Comparison of ENCODE assay signal across 9 cellular contexts in genomic region chr1:206979379-206980043, GRCh38. TPM values are rescaled to one million over a fixed set of nuclear protein-coding genes. Genes with fewer than 3 reads are reported as not detected.
DNase-seq lines count a peak whose midpoint lies in the region; ATAC-seq, FAIRE-seq and TF ChIP-seq lines count a peak whose summit lies in the region.
"Had no signal": no experiment of that assay in that cellular context is flagged by ENCODE, and none has a peak within 500 bp of the region (broad histone marks: within the 10 kb centered on the region; RNA-seq: fewer than 3 reads in every experiment).

No MANE protein-coding gene starts in this region.

- ATAC-seq in stimulated activated effector memory CD8-positive, alpha-beta T cell treated with anti-CD3 and anti-CD28 coated beads, Interleukin-12 subunit alpha, Interleukin-12 subunit beta, amount 100 ng/mL, for 72 hours = peak; percentile 49
- ATAC-seq in GM18909 (IDR thresholded peaks at IDR 0.05; ENCODE audit: poor library complexity, unreplicated experiment) = no peak
- ATAC-seq in GM21447 (IDR thresholded peaks at IDR 0.05; ENCODE audit: unreplicated experiment) = no peak
- no peak for ATAC-seq in GM19397 (IDR thresholded peaks at IDR 0.05; ENCODE audit: unreplicated experiment)

- peak; percentile 17 to 40 for TF ChIP-seq CTCF in endothelial cell of umbilical vein (IDR thresholded peaks at IDR 0.05; ENCODE audit: extremely low read depth in 1 of 2, insufficient read depth in 1 of 2, low read depth in 1 of 2, low read length in 2 of 2)

- no peaks in the 10 kb centered on the region for H3K36me3 Mint-ChIP-seq in stimulated activated effector memory CD8-positive, alpha-beta T cell treated with anti-CD3 and anti-CD28 coated beads, Interleukin-12 subunit alpha, Interleukin-12 subunit beta, amount 100 ng/mL, for 72 hours

- CTCF ChIA-PET in endothelial cell of umbilical vein (lab: Charles Lee) = interaction anchor here (0.7 to 4.1 kb wide), 5 partner anchors 9 to 315 kb away, joined by 3 to 34 read pairs (median 3); no protein-coding TSS in a partner anchor

- FAIRE-seq in endothelial cell of umbilical vein (lab: Jason Lieb, UNC) = peak; percentile 42

- intact Hi-C loops in endothelial cell of umbilical vein (cut with micrococcal nuclease) = loop anchor here (5.0 kb wide), 1 partner anchor 252 kb away; no protein-coding TSS in a partner anchor

- no peak overlapping the region for H3K4me3 ChIP-seq in endothelial cell of umbilical vein (replicated peaks in 1 of 3; ENCODE audit: insufficient read depth in 1 of 3, low read depth in 1 of 3, low read length in 3 of 3)

- no peak overlapping the region for H3K27ac Mint-ChIP-seq in stimulated activated effector memory CD8-positive, alpha-beta T cell treated with anti-CD3 and anti-CD28 coated beads, Interleukin-12 subunit alpha, Interleukin-12 subunit beta, amount 100 ng/mL, for 72 hours
- H3K27ac Mint-ChIP-seq: T-helper 1 cell treated with Interleukin-12 subunit alpha and Interleukin-12 subunit beta and Interleukin-4 antibody, amounts not matched to agents 30 μg/mL and 1 μg/mL, for 36 hours had no signal

- no peak overlapping the region for H2AFZ ChIP-seq in endothelial cell of umbilical vein (ENCODE audit: low read depth, low read length)

- H3K4me1 ChIP-seq in endothelial cell of umbilical vein (ENCODE audit: control insufficient read depth, extremely low read depth, insufficient read depth, low read length) = no peaks in the 10 kb centered on the region

- H3K9ac ChIP-seq in endothelial cell of umbilical vein (replicated peaks; ENCODE audit: extremely low read depth, insufficient read depth, low read length) = no peak overlapping the region

- H4K20me1 ChIP-seq in endothelial cell of umbilical vein (replicated peaks; ENCODE audit: control insufficient read depth, extremely low read depth, insufficient read depth, low read length) = no peaks in the 10 kb centered on the region

- POLR2A ChIA-PET in endothelial cell of umbilical vein (lab: Charles Lee) = no interaction called here

- no peak overlapping the region for H3K4me2 ChIP-seq in endothelial cell of umbilical vein (ENCODE audit: insufficient read depth, low read length)

- H3K36me3 ChIP-seq in endothelial cell of umbilical vein (ENCODE audit: control insufficient read depth in 2 of 2, extremely low read depth in 1 of 2, insufficient read depth in 2 of 2, low read length in 2 of 2) = no peaks in the 10 kb centered on the region

- H3K4me1 Mint-ChIP-seq in stimulated activated effector memory CD8-positive, alpha-beta T cell treated with anti-CD3 and anti-CD28 coated beads, Interleukin-12 subunit alpha, Interleukin-12 subunit beta, amount 100 ng/mL, for 72 hours = no peaks in the 10 kb centered on the region

- no peak overlapping the region for H3K27ac ChIP-seq in endothelial cell of umbilical vein (ENCODE audit: insufficient read depth, low read depth, low read length)

- DNase-seq in NCI-H748 (lab: John Stamatoyannopoulos, UW; ENCODE audit: unreplicated experiment) (peak; percentile 10), NCI-H748 treated with DMSO at 0.1 percent for 48 hours (lab: John Stamatoyannopoulos, UW) (no peak), NCI-H2196 treated with DMSO at 0.1 percent for 48 hours (lab: John Stamatoyannopoulos, UW; ENCODE audit: unreplicated experiment) (peak; percentile 20), endothelial cell of umbilical vein (ENCODE audit: low read depth, low spot score) (no peak)
- DNase-seq in stimulated activated effector memory CD8-positive, alpha-beta T cell treated with anti-CD3 and anti-CD28 coated beads, Interleukin-12 subunit alpha, Interleukin-12 subunit beta, amount 100 ng/mL, for 72 hours (ENCODE audit: low spot score in 2 of 2) = no peak

- no TSS peak for BruUV-seq in endothelial cell of umbilical vein (replicated peaks; lab: Mats Ljungman, UMichigan)

- no peak for TF ChIP-seq POLR2A in endothelial cell of umbilical vein (IDR thresholded peaks at IDR 0.05; ENCODE audit: low read depth, low read length)

- H3K27me3 ChIP-seq in endothelial cell of umbilical vein (ENCODE audit: control insufficient read depth in 2 of 2, insufficient read depth in 2 of 2, low read length in 2 of 2) = peaks cover 5 to 10% of the 10 kb centered on the region in 2 experiments

- no peaks in the 10 kb centered on the region for H3K79me2 ChIP-seq in endothelial cell of umbilical vein (ENCODE audit: control insufficient read depth, insufficient read depth, low read length)

- no peak overlapping the region for H3K4me3 Mint-ChIP-seq in stimulated activated effector memory CD8-positive, alpha-beta T cell treated with anti-CD3 and anti-CD28 coated beads, Interleukin-12 subunit alpha, Interleukin-12 subunit beta, amount 100 ng/mL, for 72 hours
- H3K4me3 Mint-ChIP-seq: T-helper 1 cell treated with Interleukin-12 subunit alpha and Interleukin-12 subunit beta and Interleukin-4 antibody, amounts not matched to agents 30 μg/mL and 1 μg/mL, for 36 hours had no signal

- dilution Hi-C loops in endothelial cell of umbilical vein (cut with MboI; ENCODE audit: extremely low pct_ligation_motif_present, low sequenced_read_pairs) = no loop called here

- H3K9me3 Mint-ChIP-seq in stimulated activated effector memory CD8-positive, alpha-beta T cell treated with anti-CD3 and anti-CD28 coated beads, Interleukin-12 subunit alpha, Interleukin-12 subunit beta, amount 100 ng/mL, for 72 hours = no peaks in the 10 kb centered on the region
- H3K9me3 Mint-ChIP-seq: T-helper 1 cell treated with Interleukin-12 subunit alpha and Interleukin-12 subunit beta and Interleukin-4 antibody, amounts not matched to agents 30 μg/mL and 1 μg/mL, for 36 hours had no signal

- no peaks in the 10 kb centered on the region for H3K9me1 ChIP-seq in endothelial cell of umbilical vein (replicated peaks; ENCODE audit: control insufficient read depth, extremely low read depth, insufficient read depth, low read length)

- H3K9me3 ChIP-seq in endothelial cell of umbilical vein (replicated peaks; ENCODE audit: control insufficient read depth, insufficient read depth, low read length) = no peaks in the 10 kb centered on the region

TF ChIP-seq in endothelial cell of umbilical vein, 7 proteins besides CTCF, POLR2A, EP300 and RAD21:
- TF ChIP-seq GATA2 (IDR thresholded peaks at IDR 0.05; ENCODE audit: insufficient read depth, insufficient read length, low read depth, low read length) (no peak), FOS (IDR thresholded peaks at IDR 0.05; ENCODE audit: borderline replicate concordance, insufficient read depth, low read length) (no peak), POLR2AphosphoS5 (IDR thresholded peaks at IDR 0.05; ENCODE audit: insufficient read depth, low read depth, low read length) (no peak), JUN (IDR thresholded peaks at IDR 0.05; ENCODE audit: borderline replicate concordance, insufficient read depth, insufficient read length, low read depth) (no peak), MAX (IDR thresholded peaks at IDR 0.05; ENCODE audit: insufficient read depth, insufficient read length) (no peak), MYC (IDR thresholded peaks at IDR 0.05; ENCODE audit: low read depth, low read length) (no peak), EZH2 (IDR thresholded peaks at IDR 0.05; ENCODE audit: borderline replicate concordance, low read depth, low read length, severe bottlenecking) (no peak)

RNA-seq across cellular contexts. Expression of gene FCAMR, which starts 9.3 kb away (rescaled TPM):
- not detected in 2 replicates for total RNA-seq in endothelial cell of umbilical vein
- not detected in 2 replicates for polyA plus RNA-seq in endothelial cell of umbilical vein
- polyA plus RNA-seq in endothelial cell of umbilical vein (2011; cell fraction: cytosol; rRNA removed) = not detected in 2 replicates
- polyA plus RNA-seq in endothelial cell of umbilical vein (2011; cell fraction: nucleus; rRNA removed) = not detected in 2 replicates
- not detected in 2 replicates for polyA plus RNA-seq in endothelial cell of umbilical vein (2012)
- not detected in 2 replicates for polyA minus RNA-seq in endothelial cell of umbilical vein
- not detected for polyA minus RNA-seq in endothelial cell of umbilical vein (2011; cell fraction: cytosol; rRNA and poly(A)+ RNA removed)
- polyA minus RNA-seq in endothelial cell of umbilical vein (2011; cell fraction: nucleus; rRNA and poly(A)+ RNA removed) = not detected in 2 replicates

RNA-seq across cellular contexts. Expression of gene PIGR, which starts 33.2 kb away (rescaled TPM):
- not detected in 2 replicates for total RNA-seq in endothelial cell of umbilical vein
- polyA plus RNA-seq in endothelial cell of umbilical vein = not detected in 2 replicates
- not detected in 2 replicates for polyA plus RNA-seq in endothelial cell of umbilical vein (2011; cell fraction: cytosol; rRNA removed)
- not detected in 2 replicates for polyA plus RNA-seq in endothelial cell of umbilical vein (2011; cell fraction: nucleus; rRNA removed)
- polyA plus RNA-seq in endothelial cell of umbilical vein (2012) = not detected in 2 replicates
- not detected in 2 replicates for polyA minus RNA-seq in endothelial cell of umbilical vein
- polyA minus RNA-seq in endothelial cell of umbilical vein (2011; cell fraction: cytosol; rRNA and poly(A)+ RNA removed) = not detected
- polyA minus RNA-seq in endothelial cell of umbilical vein (2011; cell fraction: nucleus; rRNA and poly(A)+ RNA removed) = not detected in 2 replicates

RNA-seq across cellular contexts. Expression of gene C1orf116, which starts 53.0 kb away (rescaled TPM):
- total RNA-seq in endothelial cell of umbilical vein = 0.07 TPM in 1 of 2 replicates, not detected in the other
- not detected in 2 replicates for polyA plus RNA-seq in endothelial cell of umbilical vein
- polyA plus RNA-seq in endothelial cell of umbilical vein (2011; cell fraction: cytosol; rRNA removed) = not detected in 2 replicates
- 0.03 and 0.07 TPM in 2 replicates for polyA plus RNA-seq in endothelial cell of umbilical vein (2011; cell fraction: nucleus; rRNA removed)
- not detected in 2 replicates for polyA plus RNA-seq in endothelial cell of umbilical vein (2012)
- polyA minus RNA-seq in endothelial cell of umbilical vein = not detected in 2 replicates
- not detected for polyA minus RNA-seq in endothelial cell of umbilical vein (2011; cell fraction: cytosol; rRNA and poly(A)+ RNA removed)
- 0.19 TPM in 1 of 2 replicates, not detected in the other for polyA minus RNA-seq in endothelial cell of umbilical vein (2011; cell fraction: nucleus; rRNA and poly(A)+ RNA removed)

RNA-seq across cellular contexts. Expression of gene FCMR, which starts 57.8 kb away (rescaled TPM):
- total RNA-seq in endothelial cell of umbilical vein = not detected in 2 replicates
- polyA plus RNA-seq in endothelial cell of umbilical vein = not detected in 2 replicates
- polyA plus RNA-seq in endothelial cell of umbilical vein (2011; cell fraction: cytosol; rRNA removed) = not detected in 2 replicates
- polyA plus RNA-seq in endothelial cell of umbilical vein (2011; cell fraction: nucleus; rRNA removed) = not detected in 2 replicates
- polyA plus RNA-seq in endothelial cell of umbilical vein (2012) = not detected in 2 replicates
- not detected in 2 replicates for polyA minus RNA-seq in endothelial cell of umbilical vein
- 1.5 TPM for polyA minus RNA-seq in endothelial cell of umbilical vein (2011; cell fraction: cytosol; rRNA and poly(A)+ RNA removed)
- not detected in 2 replicates for polyA minus RNA-seq in endothelial cell of umbilical vein (2011; cell fraction: nucleus; rRNA and poly(A)+ RNA removed)

Comparison
In these comparisons a context has a peak if more than half of its experiments do, and no peak if none do; other contexts are left out.
1. DNase-seq: peak in NCI-H748 (single experiment) and NCI-H2196 treated with DMSO at 0.1 percent for 48 hours (single experiment); none in NCI-H748 treated with DMSO at 0.1 percent for 48 hours (single experiment), endothelial cell of umbilical vein (single experiment) and stimulated activated effector memory CD8-positive, alpha-beta T cell treated with anti-CD3 and anti-CD28 coated beads, Interleukin-12 subunit alpha, Interleukin-12 subunit beta, amount 100 ng/mL, for 72 hours (0 of 2).